ENCODE assay signal across 9 cellular contexts in the genomic region with DNA sequence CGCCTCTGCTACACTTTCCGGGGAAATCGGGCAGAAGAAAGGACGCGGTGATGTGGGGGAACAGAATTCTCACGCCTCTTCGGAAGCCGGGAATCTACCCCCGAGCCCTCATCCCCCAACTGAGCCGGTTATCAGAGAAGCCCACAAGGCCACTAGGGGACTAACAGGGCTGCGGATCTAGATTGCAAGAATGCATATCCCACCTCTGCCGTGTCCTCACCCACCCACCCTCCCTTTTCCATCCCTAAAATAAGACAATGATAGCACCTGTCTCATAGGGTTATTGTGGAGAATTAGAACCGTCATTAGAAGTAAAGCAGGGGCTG. TPM values are rescaled to one million over a fixed set of nuclear protein-coding genes. Genes with fewer than 3 reads are reported as not detected.
DNase-seq lines count a peak whose midpoint lies in the region; ATAC-seq, FAIRE-seq and TF ChIP-seq lines count a peak whose summit lies in the region.
"Had no signal": no experiment of that assay in that cellular context is flagged by ENCODE, and none has a peak within 500 bp of the region (broad histone marks: within the 10 kb centered on the region; RNA-seq: fewer than 3 reads in every experiment).

No MANE protein-coding gene starts in this region.

- no peak for TF ChIP-seq EP300 in GM12878 (IDR thresholded peaks at IDR 0.05; ENCODE audit: borderline replicate concordance in 1 of 2, control insufficient read depth in 1 of 2, low read depth in 2 of 2, low read length in 2 of 2)

- CTCF ChIA-PET in GM12878 (lab: Yijun Ruan, JAX) = interaction anchor here (0.9 to 1.2 kb wide), 5 partner anchors 22 to 246 kb away, joined by 3 to 8 read pairs (median 4); no protein-coding TSS in a partner anchor

- no peak overlapping the region for H2BK5ac ChIP-seq in mesendoderm (ENCODE audit: low read length)

- TF ChIP-seq RAD21 in GM12878 (IDR thresholded peaks at IDR 0.05; ENCODE audit: insufficient read depth, low read depth, low read length) = no peak

- TF ChIP-seq POLR2A in GM12878 (IDR thresholded peaks at IDR 0.05; ENCODE audit: low read depth, low read length) (no peak), vagina (IDR thresholded peaks at IDR 0.05) (no peak)

- intact Hi-C loops in heart right ventricle (cut with DNase I) = loop anchor here in 3 of 10 donors (5.0 to 10.0 kb wide), 2 partner anchors 191 to 194 kb away; a partner anchor contains a TSS
- intact Hi-C loops in left cardiac atrium (cut with DNase I) = loop anchor here in 1 of 2 donors (10.0 kb wide), 1 partner anchor 194 kb away; a partner anchor contains a TSS
- intact Hi-C loops in GM12878 (cut with micrococcal nuclease; ENCODE audit: unreplicated experiment) = loop anchor here (2.0 kb wide), 2 partner anchors 24 to 48 kb away; no protein-coding TSS in a partner anchor
- intact Hi-C loops in vagina (cut with DNase I) = no loop called here
- intact Hi-C loops in left colon (cut with DNase I, micrococcal nuclease) = no loop called here

- peaks cover 26% of the 10 kb centered on the region for H3K79me2 ChIP-seq in GM12878 (ENCODE audit: control insufficient read depth, insufficient read depth, low read length)
- H3K79me2 ChIP-seq in mesendoderm (ENCODE audit: control insufficient read depth, insufficient read depth, low read length) = no peaks in the 10 kb centered on the region

- H3K4ac ChIP-seq in mesendoderm (ENCODE audit: low read depth, low read length) = peak overlapping the region; percentile 39

- TF ChIP-seq CTCF in heart right ventricle (IDR thresholded peaks at IDR 0.05) = no peak
- TF ChIP-seq CTCF in GM12878 (IDR thresholded peaks at IDR 0.05 in 2 of 3, conservative IDR thresholded peaks at IDR 0.05 in 1 of 3; ENCODE audit: control insufficient read depth in 2 of 3, extremely low read depth in 1 of 3, insufficient read depth in 1 of 3, low read depth in 3 of 3, low read length in 3 of 3) = no peak
- no peak for TF ChIP-seq CTCF in vagina (IDR thresholded peaks at IDR 0.05)

- H3K4me1 ChIP-seq in heart right ventricle (peaks cover 0 to 54% (median 32%) of the 10 kb centered on the region in 9 donors), GM12878 (ENCODE audit: control insufficient read depth, insufficient read depth, low read length) (peaks cover 29% of the 10 kb centered on the region), mesendoderm (ENCODE audit: control insufficient read depth, low read depth, low read length) (no peaks in the 10 kb centered on the region), vagina (peaks cover 31% of the 10 kb centered on the region)

- H3K36me3 ChIP-seq in heart right ventricle = peaks cover 0 to 46% (median 15%) of the 10 kb centered on the region in 9 donors
- peaks cover 13 to 24% of the 10 kb centered on the region in 2 experiments; a peak in 3 of 4 replicates for H3K36me3 ChIP-seq in GM12878 (ENCODE audit: control insufficient read depth in 2 of 2, insufficient read depth in 2 of 2, low read length in 1 of 2)
- peaks cover 9% of the 10 kb centered on the region for H3K36me3 ChIP-seq in mesendoderm (ENCODE audit: control insufficient read depth, insufficient read depth, low read length)
- H3K36me3 ChIP-seq in vagina = peaks cover 0 to 25% of the 10 kb centered on the region in 2 donors

- H3K79me1 ChIP-seq in mesendoderm (ENCODE audit: low read length) = no peaks in the 10 kb centered on the region

- no peaks in the 10 kb centered on the region for H4K20me1 ChIP-seq in GM12878 (ENCODE audit: control insufficient read depth, insufficient read depth)

- H2AFZ ChIP-seq in GM12878 (ENCODE audit: control insufficient read depth, low read depth, low read length) = peak overlapping the region; percentile 76

- H3K9me3 ChIP-seq in heart right ventricle (no peaks in the 10 kb centered on the region), GM12878 (replicated peaks; ENCODE audit: control insufficient read depth, insufficient read depth, low read length) (no peaks in the 10 kb centered on the region), vagina (no peaks in the 10 kb centered on the region)

- RAD21 ChIA-PET in GM12878 (lab: Charles Lee; ENCODE audit: unreplicated experiment) = interaction anchor here (0.6 to 2.5 kb wide), 9 partner anchors 22 to 198 kb away, joined by 3 to 18 read pairs (median 6); no protein-coding TSS in a partner anchor

- H3K27me3 ChIP-seq in heart right ventricle = no peaks in the 10 kb centered on the region
- no peaks in the 10 kb centered on the region for H3K27me3 ChIP-seq in GM12878 (replicated peaks in 1 of 2; ENCODE audit: control insufficient read depth in 2 of 2, insufficient read depth in 2 of 2, low read length in 1 of 2)
- H3K27me3 ChIP-seq in mesendoderm (ENCODE audit: insufficient read depth, low read length, poor library complexity) = no peaks in the 10 kb centered on the region
- no peaks in the 10 kb centered on the region for H3K27me3 ChIP-seq in vagina

- H3K56ac ChIP-seq in mesendoderm (ENCODE audit: low read length) = peak overlapping the region; percentile 86

- DNase-seq in heart right ventricle (no peak), left cardiac atrium (no peak), GM12878 (ENCODE audit: low read depth, low spot score) (no peak), mesendoderm (no peak), vagina (ENCODE audit: extremely low spot score in 2 of 2) (no peak), left colon (no peak)

- SMC1A ChIA-PET in GM12878 (lab: Charles Lee; ENCODE audit: uncharacterized antibody, unreplicated experiment) = interaction anchor here (0.6 to 1.7 kb wide), 5 partner anchors 27 to 254 kb away, joined by 4 to 9 read pairs (median 7); no protein-coding TSS in a partner anchor

- H3K23ac ChIP-seq in mesendoderm (ENCODE audit: low read length) = no peak overlapping the region

- peak overlapping the region; percentile 33 for H3K18ac ChIP-seq in mesendoderm (ENCODE audit: low read length)

- no peak for FAIRE-seq in GM12878 (lab: Jason Lieb, UNC)

- no peak overlapping the region for H2AK5ac ChIP-seq in mesendoderm (ENCODE audit: low read length)

- in situ Hi-C loops in GM12878 (cut with MboI) = no loop called here

- H3K27ac ChIP-seq in heart right ventricle = peak overlapping the region in 9 of 10 donors; percentile 38 to 95 (median 78)
- H3K27ac ChIP-seq in GM12878 (ENCODE audit: control insufficient read depth, insufficient read depth) = peak overlapping the region; percentile 99
- H3K27ac ChIP-seq in mesendoderm (ENCODE audit: low read depth, low read length) = peak overlapping the region; percentile 96
- peak overlapping the region; percentile 66 for H3K27ac ChIP-seq in vagina

- H3K4me2 ChIP-seq in GM12878 (ENCODE audit: control insufficient read depth, insufficient read depth) (peak overlapping the region; percentile 99), mesendoderm (ENCODE audit: low read length) (peak overlapping the region; percentile 88)

- POLR2A ChIA-PET in GM12878 (lab: Charles Lee) = interaction anchor here (0.8 to 7.1 kb wide), 11 partner anchors 10 to 93 kb away, joined by 3 to 91 read pairs (median 5); a partner anchor contains a TSS

- no peak overlapping the region for H2BK120ac ChIP-seq in mesendoderm (ENCODE audit: low read depth, low read length)

- no peak overlapping the region for H4K5ac ChIP-seq in mesendoderm (ENCODE audit: low read length)

- H3K9ac ChIP-seq in GM12878 (ENCODE audit: control insufficient read depth, insufficient read depth, low read length) (peak overlapping the region; percentile 88), mesendoderm (ENCODE audit: low read length) (peak overlapping the region; percentile 81)

- H2BK15ac ChIP-seq in mesendoderm (replicated peaks; ENCODE audit: low read depth) = no peak overlapping the region

- no peak overlapping the region for H4K8ac ChIP-seq in mesendoderm (ENCODE audit: low read depth, low read length)

- ATAC-seq in heart right ventricle (no peak), left cardiac atrium (no peak), GM12878 (peak; percentile 2), HG03342 (IDR thresholded peaks at IDR 0.05; ENCODE audit: unreplicated experiment) (no peak), left colon (no peak), GM21515 (IDR thresholded peaks at IDR 0.05; ENCODE audit: unreplicated experiment) (no peak)

- peak overlapping the region; percentile 51 to 81 (median 68) for H3K4me3 ChIP-seq in heart right ventricle
- peak overlapping the region; percentile 83 for H3K4me3 ChIP-seq in GM12878
- peak overlapping the region; percentile 44 for H3K4me3 ChIP-seq in mesendoderm (ENCODE audit: low read length)
- H3K4me3 ChIP-seq in vagina = peak overlapping the region; percentile 64 to 66

- 4 to 5% methylated on average over 13 of the region's 13 CpGs for WGBS in heart right ventricle, 2 donors
- WGBS in GM12878 (ENCODE audit: insufficient coverage, insufficient replicate concordance, low lambda C conversion rate, missing lambda C conversion rate) = 0% methylated on average over 11 of the region's 13 CpGs
- no CpG with 5 or more reads among the region's 13 CpGs for WGBS in mesendoderm (ENCODE audit: extremely low coverage, insufficient coverage, low lambda C conversion rate)

- BruUV-seq in GM12878 (replicated peaks; lab: Mats Ljungman, UMichigan) = no TSS peak

RNA-seq across cellular contexts. Expression of a gene that starts 1.1 kb away (rescaled TPM):
- total RNA-seq in heart right ventricle (10 to 100 TPM in 1 of 10 donors, 1 to 10 TPM in 9; 1.1 to 17.1 (median 2.3) TPM), left cardiac atrium (1 to 10 TPM; 6.5 to 7.0 TPM), GM12878 (2014; rRNA removed) (27.2 and 28.7 TPM in 2 replicates), GM12878 (2014; rRNA removed; fragmentation: Illumina TruSeq; extraction: Trizol) (8.3 and 9.1 TPM in 2 replicates), GM12878 (2021) (35.3 and 41.7 TPM in 2 replicates), vagina (7.4 TPM), left colon (1 to 10 TPM; 4.1 to 7.7 TPM)
- polyA plus RNA-seq in heart right ventricle (10 to 100 TPM in 1 of 2 donors, 1 to 10 TPM in 1; 6.6 to 13.3 TPM), GM12878 (2011; rRNA removed) (10.1 and 22.4 TPM in 2 replicates), GM12878 (2014; fragmentation: Illumina TruSeq; extraction: Trizol) (5.9 and 8.7 TPM in 2 replicates), GM12878 (2014; fragmentation: Nextera tagmentation; extraction: Ambion mirVana) (10 to 100 TPM in 1 of 2 experiments, 1 to 10 TPM in 1; 2.5 to 11.9 TPM), GM12878 (2014; rRNA removed) (39.9 and 47.9 TPM in 2 replicates), GM12878 (2016; fragmentation: Nextera tagmentation; extraction: Ambion mirVana) (10 to 100 TPM; 36.4 to 36.8 TPM)
- total RNA-seq in GM12878 (2013; cell fraction: nucleolus; rRNA removed) = 16.2 and 19.9 TPM in 2 replicates
- 11.1 TPM for polyA plus RNA-seq in GM12878 (2011; ENCODE audit: low read depth)
- 46.7 and 55.5 TPM in 2 replicates for polyA plus RNA-seq in GM12878 (2011; cell fraction: cytosol; rRNA removed)
- polyA plus RNA-seq in GM12878 (2011; cell fraction: nucleus; rRNA removed) = 75.6 and 89.2 TPM in 2 replicates
- polyA plus RNA-seq in GM12878 (2012) = 30.0 and 41.7 TPM in 2 replicates
- 7.2 and 17.9 TPM in 2 replicates for polyA minus RNA-seq in GM12878 (2011; rRNA and poly(A)+ RNA removed)
- 9.4 and 12.4 TPM in 2 replicates for polyA minus RNA-seq in GM12878 (2011; cell fraction: cytosol; rRNA and poly(A)+ RNA removed)
- 11.1 and 12.0 TPM in 2 replicates for polyA minus RNA-seq in GM12878 (2011; cell fraction: nucleus; rRNA and poly(A)+ RNA removed)
- 6.2 TPM for polyA plus RNA-seq in mesendoderm (2013, experiment 1 of 2)
- 5.7 TPM for polyA plus RNA-seq in mesendoderm (2013, experiment 2 of 2)

RNA-seq across cellular contexts. Expression of a gene that starts 4.0 kb away (rescaled TPM):
- total RNA-seq in heart right ventricle (10 to 100 TPM; 17.4 to 35.1 (median 20.3) TPM), left cardiac atrium (10 to 100 TPM; 17.7 to 21.6 TPM), GM12878 (2014; rRNA removed) (9.4 and 14.0 TPM in 2 replicates), GM12878 (2014; rRNA removed; fragmentation: Illumina TruSeq; extraction: Trizol) (7.9 and 9.3 TPM in 2 replicates), GM12878 (2021) (13.0 and 16.4 TPM in 2 replicates), vagina (6.6 TPM), left colon (10 to 100 TPM; 14.5 to 17.3 TPM)
- polyA plus RNA-seq in heart right ventricle (10 to 100 TPM; 11.5 to 57.7 TPM), GM12878 (2011; rRNA removed) (11.8 and 16.2 TPM in 2 replicates), GM12878 (2014; fragmentation: Illumina TruSeq; extraction: Trizol) (9.6 and 13.4 TPM in 2 replicates), GM12878 (2014; fragmentation: Nextera tagmentation; extraction: Ambion mirVana) (10 to 100 TPM in 1 of 2 experiments, 1 to 10 TPM in 1; 9.6 to 13.7 TPM), GM12878 (2014; rRNA removed) (21.6 and 22.1 TPM in 2 replicates), GM12878 (2016; fragmentation: Nextera tagmentation; extraction: Ambion mirVana) (10 to 100 TPM; 17.1 to 17.4 TPM)
- 13.8 and 17.3 TPM in 2 replicates for total RNA-seq in GM12878 (2013; cell fraction: nucleolus; rRNA removed)
- polyA plus RNA-seq in GM12878 (2011; ENCODE audit: low read depth) = 14.2 TPM
- polyA plus RNA-seq in GM12878 (2011; cell fraction: cytosol; rRNA removed) = 20.8 and 27.3 TPM in 2 replicates
- 93.8 and 102 TPM in 2 replicates for polyA plus RNA-seq in GM12878 (2011; cell fraction: nucleus; rRNA removed)
- polyA plus RNA-seq in GM12878 (2012) = 18.6 and 26.0 TPM in 2 replicates
- polyA minus RNA-seq in GM12878 (2011; rRNA and poly(A)+ RNA removed) = 12.8 and 16.6 TPM in 2 replicates
- 8.8 and 10.0 TPM in 2 replicates for polyA minus RNA-seq in GM12878 (2011; cell fraction: cytosol; rRNA and poly(A)+ RNA removed)
- 14.4 and 23.5 TPM in 2 replicates for polyA minus RNA-seq in GM12878 (2011; cell fraction: nucleus; rRNA and poly(A)+ RNA removed)
- 13.7 TPM for polyA plus RNA-seq in mesendoderm (2013, experiment 1 of 2)
- polyA plus RNA-seq in mesendoderm (2013, experiment 2 of 2) = 14.2 TPM

RNA-seq across cellular contexts. Expression of a gene that starts 4.3 kb away (rescaled TPM):
- total RNA-seq in heart right ventricle (10 to 100 TPM; 34.8 to 70.7 (median 44.9) TPM), left cardiac atrium (10 to 100 TPM; 41.7 to 46.6 TPM), GM12878 (2014; rRNA removed) (37.8 and 39.4 TPM in 2 replicates), GM12878 (2014; rRNA removed; fragmentation: Illumina TruSeq; extraction: Trizol) (34.3 and 34.7 TPM in 2 replicates), GM12878 (2021) (35.6 and 42.9 TPM in 2 replicates), vagina (28.2 TPM), left colon (10 to 100 TPM; 82.2 to 86.0 TPM)
- polyA plus RNA-seq in heart right ventricle (100 to 1,000 TPM in 1 of 2 donors, 10 to 100 TPM in 1; 69.3 to 149 TPM), GM12878 (2011; rRNA removed) (10.5 and 14.4 TPM in 2 replicates), GM12878 (2014; fragmentation: Illumina TruSeq; extraction: Trizol) (29.9 and 35.1 TPM in 2 replicates), GM12878 (2014; fragmentation: Nextera tagmentation; extraction: Ambion mirVana) (100 to 1,000 TPM; 143 to 178 TPM), GM12878 (2014; rRNA removed) (32.3 and 44.0 TPM in 2 replicates), GM12878 (2016; fragmentation: Nextera tagmentation; extraction: Ambion mirVana) (10 to 100 TPM; 62.6 to 66.7 TPM)
- total RNA-seq in GM12878 (2013; cell fraction: nucleolus; rRNA removed) = 2.8 and 4.2 TPM in 2 replicates
- 6.0 TPM for polyA plus RNA-seq in GM12878 (2011; ENCODE audit: low read depth)
- polyA plus RNA-seq in GM12878 (2011; cell fraction: cytosol; rRNA removed) = 23.6 and 28.8 TPM in 2 replicates
- polyA plus RNA-seq in GM12878 (2011; cell fraction: nucleus; rRNA removed) = 14.0 and 17.6 TPM in 2 replicates
- polyA plus RNA-seq in GM12878 (2012) = 35.0 and 36.0 TPM in 2 replicates
- polyA minus RNA-seq in GM12878 (2011; rRNA and poly(A)+ RNA removed) = 9.1 and 21.3 TPM in 2 replicates
- polyA minus RNA-seq in GM12878 (2011; cell fraction: cytosol; rRNA and poly(A)+ RNA removed) = 4.5 and 4.8 TPM in 2 replicates
- 3.5 and 3.9 TPM in 2 replicates for polyA minus RNA-seq in GM12878 (2011; cell fraction: nucleus; rRNA and poly(A)+ RNA removed)
- polyA plus RNA-seq in mesendoderm (2013, experiment 1 of 2) = 90.9 TPM
- 84.3 TPM for polyA plus RNA-seq in mesendoderm (2013, experiment 2 of 2)

RNA-seq across cellular contexts. Expression of a gene that starts 7.2 kb away (rescaled TPM):
- total RNA-seq in heart right ventricle (1 to 10 TPM; 4.0 to 9.3 (median 4.8) TPM), left cardiac atrium (1 to 10 TPM; 7.5 to 8.1 TPM), GM12878 (2014; rRNA removed) (6.0 and 6.9 TPM in 2 replicates), GM12878 (2014; rRNA removed; fragmentation: Illumina TruSeq; extraction: Trizol) (7.4 and 10.9 TPM in 2 replicates), GM12878 (2021) (6.8 and 7.4 TPM in 2 replicates), vagina (11.3 TPM), left colon (1 to 10 TPM; 5.9 to 6.1 TPM)
- polyA plus RNA-seq in heart right ventricle (10 to 100 TPM; 25.2 to 29.4 TPM), GM12878 (2011; rRNA removed) (4.0 and 5.1 TPM in 2 replicates), GM12878 (2014; fragmentation: Illumina TruSeq; extraction: Trizol) (2.8 and 8.2 TPM in 2 replicates), GM12878 (2014; fragmentation: Nextera tagmentation; extraction: Ambion mirVana) (1 to 10 TPM in 1 of 2 experiments, under 1 TPM in 1; 0.69 to 3.3 TPM), GM12878 (2014; rRNA removed) (7.7 and 11.2 TPM in 2 replicates), GM12878 (2016; fragmentation: Nextera tagmentation; extraction: Ambion mirVana) (10 to 100 TPM; 10.1 to 11.9 TPM)
- 7.8 and 11.3 TPM in 2 replicates for total RNA-seq in GM12878 (2013; cell fraction: nucleolus; rRNA removed)
- polyA plus RNA-seq in GM12878 (2011; ENCODE audit: low read depth) = 4.2 TPM
- 8.5 and 11.6 TPM in 2 replicates for polyA plus RNA-seq in GM12878 (2011; cell fraction: cytosol; rRNA removed)
- 25.4 and 28.5 TPM in 2 replicates for polyA plus RNA-seq in GM12878 (2011; cell fraction: nucleus; rRNA removed)
- 11.8 and 13.9 TPM in 2 replicates for polyA plus RNA-seq in GM12878 (2012)
- 6.6 and 7.2 TPM in 2 replicates for polyA minus RNA-seq in GM12878 (2011; rRNA and poly(A)+ RNA removed)
- polyA minus RNA-seq in GM12878 (2011; cell fraction: cytosol; rRNA and poly(A)+ RNA removed) = 10.7 and 14.1 TPM in 2 replicates
- polyA minus RNA-seq in GM12878 (2011; cell fraction: nucleus; rRNA and poly(A)+ RNA removed) = 7.6 and 9.2 TPM in 2 replicates
- polyA plus RNA-seq in mesendoderm (2013, experiment 1 of 2) = 2.7 TPM
- polyA plus RNA-seq in mesendoderm (2013, experiment 2 of 2) = 3.4 TPM

RNA-seq across cellular contexts. Expression of a gene that starts 15.7 kb away (rescaled TPM):
- total RNA-seq in heart right ventricle (1,000 to 10,000 TPM in 5 of 10 donors, 100 to 1,000 TPM in 5; 448 to 1,269 (median 1,031) TPM), left cardiac atrium (100 to 1,000 TPM; 210 to 251 TPM), GM12878 (2014; rRNA removed) (not detected in 2 replicates), GM12878 (2014; rRNA removed; fragmentation: Illumina TruSeq; extraction: Trizol) (not detected in 2 replicates), GM12878 (2021) (0.51 and 1.6 TPM in 2 replicates), vagina (238 TPM), left colon (10 to 100 TPM in 1 of 2 donors, 1 to 10 TPM in 1; 4.5 to 16.4 TPM)
- polyA plus RNA-seq in heart right ventricle (100 to 1,000 TPM; 387 to 822 TPM), GM12878 (2011; rRNA removed) (0.12 and 0.20 TPM in 2 replicates), GM12878 (2014; fragmentation: Illumina TruSeq; extraction: Trizol) (0.13 and 0.16 TPM in 2 replicates), GM12878 (2014; fragmentation: Nextera tagmentation; extraction: Ambion mirVana) (not detected), GM12878 (2014; rRNA removed) (0.09 TPM in 1 of 2 replicates, not detected in the other), GM12878 (2016; fragmentation: Nextera tagmentation; extraction: Ambion mirVana) (under 1 TPM; 0.52 TPM)
- total RNA-seq in GM12878 (2013; cell fraction: nucleolus; rRNA removed) = 0.52 TPM in 1 of 2 replicates, not detected in the other
- polyA plus RNA-seq in GM12878 (2011; ENCODE audit: low read depth) = not detected
- 0.15 and 0.28 TPM in 2 replicates for polyA plus RNA-seq in GM12878 (2011; cell fraction: cytosol; rRNA removed)
- polyA plus RNA-seq in GM12878 (2011; cell fraction: nucleus; rRNA removed) = 0.60 and 1.5 TPM in 2 replicates
- 0.10 and 0.20 TPM in 2 replicates for polyA plus RNA-seq in GM12878 (2012)
- polyA minus RNA-seq in GM12878 (2011; rRNA and poly(A)+ RNA removed) = not detected in 2 replicates
- 0.80 TPM in 1 of 2 replicates, not detected in the other for polyA minus RNA-seq in GM12878 (2011; cell fraction: cytosol; rRNA and poly(A)+ RNA removed)
- 0.36 and 0.77 TPM in 2 replicates for polyA minus RNA-seq in GM12878 (2011; cell fraction: nucleus; rRNA and poly(A)+ RNA removed)
- 1.3 TPM for polyA plus RNA-seq in mesendoderm (2013, experiment 1 of 2)
- polyA plus RNA-seq in mesendoderm (2013, experiment 2 of 2) = 1.1 TPM
- total RNA-seq: T-helper 2 cell treated with Interferon-gamma antibody and Interleukin-4, amounts not matched to agents 100 ng/mL and 5 ng/mL, for 36 hours had no signal
